ENCODE assay signal across 8 cellular contexts in the genomic region with DNA sequence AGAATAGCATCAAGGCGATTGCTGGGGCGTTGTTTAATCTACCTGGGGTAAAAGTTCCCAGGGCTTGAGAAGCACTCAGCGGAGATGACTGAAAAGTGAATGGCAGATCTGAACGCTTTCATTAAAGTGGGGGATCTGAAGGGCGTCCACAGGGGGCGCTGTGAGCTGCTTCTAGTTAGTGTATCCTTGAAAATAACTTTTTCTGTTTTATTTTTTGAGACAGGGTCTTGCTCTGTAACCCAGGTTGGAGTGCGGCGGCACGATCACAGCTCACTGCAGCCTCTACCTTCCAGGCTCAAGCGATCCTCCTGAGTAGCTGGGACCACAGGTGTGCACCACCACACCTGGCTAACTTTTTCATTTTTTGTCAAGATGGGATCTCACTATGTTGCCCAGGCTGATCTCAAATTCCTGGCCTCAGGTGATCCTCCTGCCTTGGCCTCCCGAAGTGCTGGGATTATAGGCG.
A peak's percentile ranks its signal among the peaks of the same experiment; 100 is the strongest.
DNase-seq lines count a peak whose midpoint lies in the region; ATAC-seq and TF ChIP-seq lines count a peak whose summit lies in the region.

No MANE protein-coding gene starts in this region.

- no peaks in the 10 kb centered on the region for H3K4me1 Mint-ChIP-seq in neural crest cell

- DNase-seq in Daoy (ENCODE audit: low read depth) (peak; percentile 46), adipocyte (ENCODE audit: low read depth) (peak; percentile 37), neural crest cell (ENCODE audit: low read depth, low spot score) (no peak), DMS153 (lab: John Stamatoyannopoulos, UW) (no peak), HPDE6-E6E7 (ENCODE audit: extremely low spot score) (no peak)

- H3K9me3 ChIP-seq in adipocyte (ENCODE audit: control insufficient read depth, low read length) = no peaks in the 10 kb centered on the region

- H3K4me1 ChIP-seq in KMS-11 (ENCODE audit: low read depth, poor library complexity, severe bottlenecking) = no peaks in the 10 kb centered on the region
- H3K4me1 ChIP-seq in adipocyte (ENCODE audit: control insufficient read depth, insufficient read depth, low read length) = no peaks in the 10 kb centered on the region

- H3K27me3 ChIP-seq in KMS-11 (ENCODE audit: insufficient read depth, low read depth) (no peaks in the 10 kb centered on the region), adipocyte (replicated peaks; ENCODE audit: control insufficient read depth, insufficient read depth, low read length) (no peaks in the 10 kb centered on the region)

- H3K79me2 ChIP-seq in KMS-11 (ENCODE audit: insufficient read depth, low read depth) = no peaks in the 10 kb centered on the region

- no peak overlapping the region for H3K9ac ChIP-seq in KMS-11
- no peak overlapping the region for H3K9ac ChIP-seq in adipocyte (ENCODE audit: low read length)

- peaks cover 11% of the 10 kb centered on the region for H3K36me3 Mint-ChIP-seq in neural crest cell (ENCODE audit: low read depth)

- H3K36me3 ChIP-seq in KMS-11 (ENCODE audit: insufficient read depth) (no peaks in the 10 kb centered on the region), adipocyte (ENCODE audit: control insufficient read depth, insufficient read depth, low read length, severe bottlenecking) (peaks cover 57% of the 10 kb centered on the region)

- H3K4me3 Mint-ChIP-seq in neural crest cell = peak overlapping the region; percentile 74

- H2AFZ ChIP-seq in KMS-11 (ENCODE audit: low read depth) = no peak overlapping the region

- H3K4me2 ChIP-seq in KMS-11 = no peak overlapping the region

- peak; percentile 55 for TF ChIP-seq CTCF in KMS-11 (conservative IDR thresholded peaks at IDR 0.05; ENCODE audit: low read depth, low read length)
- TF ChIP-seq CTCF in neural crest cell (conservative IDR thresholded peaks at IDR 0.05) = peak; percentile 60

- ATAC-seq in HG02610 (IDR thresholded peaks at IDR 0.05; ENCODE audit: unreplicated experiment) (no peak), HG03196 (IDR thresholded peaks at IDR 0.05; ENCODE audit: unreplicated experiment) (no peak)

- H3K9me3 Mint-ChIP-seq in neural crest cell = no peaks in the 10 kb centered on the region

- H3K4me3 ChIP-seq in KMS-11 (IDR thresholded peaks at IDR 0.05; ENCODE audit: insufficient read depth, low read depth, low read length) = no peak overlapping the region
- H3K4me3 ChIP-seq in adipocyte (ENCODE audit: low read length) = no peak overlapping the region

- peaks cover 3% of the 10 kb centered on the region for H3K27me3 Mint-ChIP-seq in neural crest cell (ENCODE audit: low read depth)

- H3K27ac ChIP-seq in KMS-11 = no peak overlapping the region

- H4K20me1 ChIP-seq in KMS-11 (ENCODE audit: insufficient read depth) = no peaks in the 10 kb centered on the region

- peak overlapping the region; percentile 27 for H3K27ac Mint-ChIP-seq in neural crest cell (ENCODE audit: unreplicated experiment)

Comparison
In these comparisons a context has a peak if more than half of its experiments do, and no peak if none do; other contexts are left out.
1. DNase-seq: peak in Daoy (single experiment) and adipocyte (single experiment); none in neural crest cell (single experiment), DMS153 (single experiment) and HPDE6-E6E7 (single experiment).